In the genomic region with DNA sequence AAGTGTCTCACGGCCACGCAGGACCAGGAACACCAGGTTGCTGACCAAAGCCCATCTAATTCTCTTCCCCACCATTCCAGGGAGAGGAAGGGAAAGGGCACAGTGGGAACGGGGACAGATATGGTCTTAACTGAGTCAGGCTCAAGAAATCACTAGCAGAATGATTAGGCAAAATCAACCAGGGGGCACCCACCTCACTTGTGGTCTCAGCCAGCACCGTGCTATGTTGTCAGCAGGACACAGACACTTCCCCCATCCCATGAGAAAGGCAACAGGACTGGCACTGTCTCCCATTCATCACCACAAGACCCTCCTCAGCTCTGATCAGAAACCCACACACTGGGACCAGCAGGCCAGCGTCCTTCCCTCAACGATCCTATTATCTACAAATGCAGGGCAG, we compare ENCODE assay signal across 14 cellular contexts. TPM values are rescaled to one million over a fixed set of nuclear protein-coding genes. Genes with fewer than 3 reads are reported as not detected.
A peak's percentile ranks its signal among the peaks of the same experiment; 100 is the strongest.
DNase-seq lines count a peak whose midpoint lies in the region; ATAC-seq, FAIRE-seq and TF ChIP-seq lines count a peak whose summit lies in the region.
"Had no signal": no experiment of that assay in that cellular context is flagged by ENCODE, and none has a peak within 500 bp of the region (broad histone marks: within the 10 kb centered on the region; RNA-seq: fewer than 3 reads in every experiment).

No MANE protein-coding gene starts in this region.

- H3K27ac ChIP-seq in BLaER1 (no peak overlapping the region), astrocyte (ENCODE audit: low read depth, low read length) (no peak overlapping the region)

- TF ChIP-seq CTCF in astrocyte (IDR thresholded peaks at IDR 0.05; ENCODE audit: insufficient read depth, low read depth, low read length), result no peak

- DNase-seq in GDM1 (lab: John Stamatoyannopoulos, UW), result peak; percentile 46
- DNase-seq in astrocyte (ENCODE audit: low read depth), result no peak
- DNase-seq in naive thymus-derived CD8-positive, alpha-beta T cell, result no peak
- DNase-seq in activated gamma-delta T cell treated with Interleukin-2 at 50 U/mL for 16 hours, result no peak
- DNase-seq in RPMI8226, result no peak
- no peak for DNase-seq in frontal cortex (ENCODE audit: low spot score in 2 of 2)
- DNase-seq: activated CD8-positive, alpha-beta memory T cell treated with anti-CD3 and anti-CD28 coated beads, Interleukin-2, amount 10 ng/mL, durations not matched to agents 7 days and 5 days; NCI-H2227 treated with DMSO at 0.1 percent for 48 hours; stimulated activated CD4-positive, alpha-beta T cell treated with anti-CD3 and anti-CD28 coated beads, Interleukin-2, amount 100 ng/mL, for 48 hours; stomach; T1000 had no signal

- peaks cover 73% of the 10 kb centered on the region for H3K79me2 ChIP-seq in astrocyte (ENCODE audit: insufficient read depth, low read length)

- peaks cover 5% of the 10 kb centered on the region; the same call in 1 of the 2 replicates for H3K9me3 ChIP-seq in BLaER1
- H3K9me3 ChIP-seq in astrocyte (ENCODE audit: insufficient read depth, low read depth, low read length), result no peaks in the 10 kb centered on the region
- H3K9me3 ChIP-seq: stomach had no signal

- peaks cover 52% of the 10 kb centered on the region for H3K4me1 ChIP-seq in BLaER1
- peaks cover 12% of the 10 kb centered on the region for H3K4me1 ChIP-seq in astrocyte (ENCODE audit: insufficient read depth, low read length)

- no peak overlapping the region for H2AFZ ChIP-seq in astrocyte (ENCODE audit: low read depth, low read length)

- H3K4me3 Mint-ChIP-seq in astrocyte (ENCODE audit: unreplicated experiment), result peak overlapping the region; percentile 70
- H3K4me3 Mint-ChIP-seq in naive thymus-derived CD8-positive, alpha-beta T cell, result peak overlapping the region in 8 of 10 donors; percentile 34 to 97 (median 84)

- peak overlapping the region; percentile 20; the same call in 1 of the 2 replicates for H3K9ac ChIP-seq in BLaER1
- no peak overlapping the region for H3K9ac ChIP-seq in astrocyte (ENCODE audit: low read length)

- H3K4me1 Mint-ChIP-seq in astrocyte (ENCODE audit: low read depth, unreplicated experiment), result peaks cover 20% of the 10 kb centered on the region
- H3K4me1 Mint-ChIP-seq in naive thymus-derived CD8-positive, alpha-beta T cell, result peaks cover 38 to 67% (median 58%) of the 10 kb centered on the region in 4 donors

- H4K20me1 ChIP-seq in BLaER1, result peaks cover 61% of the 10 kb centered on the region
- H4K20me1 ChIP-seq in astrocyte (ENCODE audit: insufficient read depth, low read length), result peaks cover 57% of the 10 kb centered on the region

- FAIRE-seq in astrocyte (lab: Jason Lieb, UNC) (no peak), frontal cortex (lab: Jason Lieb, UNC) (no peak)

- H3K9me3 Mint-ChIP-seq in astrocyte (ENCODE audit: unreplicated experiment), result peaks cover 2% of the 10 kb centered on the region
- no peaks in the 10 kb centered on the region for H3K9me3 Mint-ChIP-seq in naive thymus-derived CD8-positive, alpha-beta T cell

- no peak for ATAC-seq in naive thymus-derived CD8-positive, alpha-beta T cell
- no peak for ATAC-seq in HG03565 (IDR thresholded peaks at IDR 0.05; ENCODE audit: unreplicated experiment)
- ATAC-seq: activated CD8-positive, alpha-beta memory T cell treated with anti-CD3 and anti-CD28 coated beads, Interleukin-2, amount 10 ng/mL, durations not matched to agents 7 days and 5 days had no signal

- H3K4me2 ChIP-seq in BLaER1, result peak overlapping the region; percentile 100
- no peak overlapping the region for H3K4me2 ChIP-seq in astrocyte (ENCODE audit: low read length)

- POLR2A ChIA-PET in naive thymus-derived CD8-positive, alpha-beta T cell (lab: Charles Lee), result no interaction called here

- H3K36me3 Mint-ChIP-seq in astrocyte (ENCODE audit: low read depth, unreplicated experiment), result no peaks in the 10 kb centered on the region
- no peaks in the 10 kb centered on the region for H3K36me3 Mint-ChIP-seq in naive thymus-derived CD8-positive, alpha-beta T cell

- H3K4me3 ChIP-seq in BLaER1 (no peak overlapping the region), astrocyte (ENCODE audit: insufficient read depth, low read depth, low read length) (no peak overlapping the region)
- H3K4me3 ChIP-seq: lung had no signal

- H3K36me3 ChIP-seq in BLaER1 (peaks cover 21% of the 10 kb centered on the region; the same call in 1 of the 2 replicates), astrocyte (ENCODE audit: insufficient read depth, low read length) (no peaks in the 10 kb centered on the region)
- H3K36me3 ChIP-seq: stomach had no signal

- H3K27me3 ChIP-seq in BLaER1 (no peaks in the 10 kb centered on the region), astrocyte (ENCODE audit: insufficient read depth, low read length) (no peaks in the 10 kb centered on the region)
- H3K27me3 ChIP-seq: stomach had no signal

- no peak overlapping the region for H3K27ac Mint-ChIP-seq in astrocyte (ENCODE audit: unreplicated experiment)
- H3K27ac Mint-ChIP-seq in naive thymus-derived CD8-positive, alpha-beta T cell, result peak overlapping the region; percentile 8 to 87 (median 64)

- H3K27me3 Mint-ChIP-seq in astrocyte (ENCODE audit: low read depth, unreplicated experiment), result no peaks in the 10 kb centered on the region
- H3K27me3 Mint-ChIP-seq in naive thymus-derived CD8-positive, alpha-beta T cell, result no peaks in the 10 kb centered on the region
- H3K27me3 Mint-ChIP-seq: activated CD8-positive, alpha-beta memory T cell treated with anti-CD3 and anti-CD28 coated beads, Interleukin-2, amount 10 ng/mL, durations not matched to agents 7 days and 5 days had no signal

RNA-seq across cellular contexts. Expression of gene BICD2, which starts 2.9 kb away (rescaled TPM):
- total RNA-seq in astrocyte (45.9 and 48.2 TPM in 2 replicates), frontal cortex (31.0 TPM)
- total RNA-seq in naive thymus-derived CD8-positive, alpha-beta T cell, result 10 to 100 TPM; 28.3 to 29.1 TPM
- 10 to 100 TPM in 2 of 3 donors, 1 to 10 TPM in 1; 5.9 to 20.1 (median 10.1) TPM for polyA plus RNA-seq in naive thymus-derived CD8-positive, alpha-beta T cell
